8 cellular contexts compared by ENCODE assay signal in genomic region chr14:60091550-60092511, GRCh38. TPM values are rescaled to one million over a fixed set of nuclear protein-coding genes. Genes with fewer than 3 reads are reported as not detected.
A peak's percentile ranks its signal among the peaks of the same experiment; 100 is the strongest.
DNase-seq lines count a peak whose midpoint lies in the region; ATAC-seq and TF ChIP-seq lines count a peak whose summit lies in the region.

Gene PCNX4 (plus strand): TSS chr14:60091923. CDS start chr14:60107639, 15,716 bp downstream.

- H3K9me3 Mint-ChIP-seq in IgD-negative memory B cell, result peaks cover 0 to 1% (median 0%) of the 10 kb centered on the region in 3 donors

- POLR2A ChIA-PET in PC-9 (lab: Charles Lee; ENCODE audit: unreplicated experiment), result interaction anchor here (0.5 to 0.9 kb wide), 5 partner anchors 84 to 1658 kb away, joined by 3 to 8 read pairs (median 4); partner anchors contain the start of gene PPM1A

- H3K4me2 ChIP-seq in PC-9, result peak within 1 kb of the TSS; percentile 92

- H2AFZ ChIP-seq in PC-9, result peak within 1 kb of the TSS; percentile 92

- H3K4me1 ChIP-seq in PC-9 (replicated peaks; ENCODE audit: insufficient read depth), result peaks cover 20% of the 10 kb centered on the region

- H4K20me1 ChIP-seq in PC-9 (ENCODE audit: insufficient read depth), result no peaks in the 10 kb centered on the region; the same call in 1 of the 2 replicates

- H3K4me3 Mint-ChIP-seq in IgD-negative memory B cell, result peak within 1 kb of the TSS; percentile 92 to 96 (median 96)

- peaks cover 26% of the 10 kb centered on the region for H3F3A ChIP-seq in PC-9 (ENCODE audit: insufficient read depth, low read depth)

- H3K9me3 ChIP-seq in PC-9 (ENCODE audit: insufficient read depth, low read depth), result no peaks in the 10 kb centered on the region

- CTCF ChIA-PET in PC-9 (lab: Charles Lee), result no interaction called here

- H3K27me3 Mint-ChIP-seq in IgD-negative memory B cell, result no peaks in the 10 kb centered on the region

- H3K36me3 Mint-ChIP-seq in IgD-negative memory B cell, result peaks cover 2% of the 10 kb centered on the region

- intact Hi-C loops in PC-9 (cut with micrococcal nuclease; ENCODE audit: unreplicated experiment), result loop anchor here (1.0 to 5.0 kb wide), 4 partner anchors 73 to 900 kb away; partner anchors contain the start of genes DHRS7, JKAMP and L3HYPDH

- no TSS peak for BruUV-seq in PC-9 (replicated peaks; lab: Mats Ljungman, UMichigan)

- H3K27me3 ChIP-seq in PC-9 (ENCODE audit: insufficient read depth, low read depth), result no peaks in the 10 kb centered on the region

- H3K36me3 ChIP-seq in PC-9 (ENCODE audit: low read depth), result no peaks in the 10 kb centered on the region

- peak within 1 kb of the TSS; percentile 94 for H3K27ac ChIP-seq in PC-9

- H3K79me2 ChIP-seq in PC-9 (ENCODE audit: low read depth), result peaks cover 46% of the 10 kb centered on the region

- no peak for TF ChIP-seq CTCF in PC-9 (conservative IDR thresholded peaks at IDR 0.05)
- TF ChIP-seq CTCF in epithelial cell of proximal tubule (conservative IDR thresholded peaks at IDR 0.05; ENCODE audit: low read depth, low read length), result no peak

- DNase-seq in DMS 273 treated with DMSO at 0.1 percent for 48 hours (lab: John Stamatoyannopoulos, UW) (peak; percentile 98), PC-9 (peak; percentile 96), epithelial cell of proximal tubule (ENCODE audit: low read depth) (peak; percentile 80), mucosa of gallbladder (ENCODE audit: low spot score) (peak; percentile 97)
- peak; percentile 92 for DNase-seq in activated T-cell treated with anti-CD3 and anti-CD28 coated beads, Interleukin-2, amount 50 U/mL, for 1 hour
- DNase-seq in stimulated activated CD8-positive, alpha-beta memory T cell treated with anti-CD3 and anti-CD28 coated beads, Interleukin-4, amount 100 ng/mL, for 4 hours (ENCODE audit: low read depth in 2 of 2, low spot score in 1 of 2), result peak; percentile 84 to 88

- no peaks in the 10 kb centered on the region for H3K9me2 ChIP-seq in PC-9 (ENCODE audit: insufficient read depth)

- H3K4me1 Mint-ChIP-seq in IgD-negative memory B cell, result peaks cover 25 to 34% (median 25%) of the 10 kb centered on the region in 3 donors

- peak; percentile 95 for ATAC-seq in GM21529 (IDR thresholded peaks at IDR 0.05; ENCODE audit: unreplicated experiment)

- peak within 1 kb of the TSS; percentile 94 to 99 (median 98) for H3K27ac Mint-ChIP-seq in IgD-negative memory B cell

- H3K4me3 ChIP-seq in PC-9 (peak within 1 kb of the TSS; percentile 90), epithelial cell of proximal tubule (ENCODE audit: low read depth, low read length) (peak within 1 kb of the TSS; percentile 89)

RNA-seq across cellular contexts. Expression of gene PCNX4, which starts in this region (rescaled TPM):
- 17.5 TPM for polyA plus RNA-seq in IgD-negative memory B cell
- total RNA-seq in PC-9 (2021), result 58.3 and 65.1 TPM in 2 replicates
- 39.1 and 63.8 TPM in 2 replicates for total RNA-seq in epithelial cell of proximal tubule
- 51.1 TPM for total RNA-seq in mucosa of gallbladder

Comparison
In these comparisons a context has a peak if more than half of its experiments do, and no peak if none do; other contexts are left out.
1. Peak in every context shown above with its lines: DNase-seq, ATAC-seq, H3K4me3 ChIP-seq and H3K27ac ChIP-seq.